11 cellular contexts compared by ENCODE assay signal in genomic region chr20:45944965-45945677, GRCh38. TPM values are rescaled to one million over a fixed set of nuclear protein-coding genes. Genes with fewer than 3 reads are reported as not detected.
DNase-seq lines count a peak whose midpoint lies in the region; ATAC-seq lines count a peak whose summit lies in the region.
"Had no signal": no experiment of that assay in that cellular context is flagged by ENCODE, and none has a peak within 500 bp of the region (broad histone marks: within the 10 kb centered on the region; RNA-seq: fewer than 3 reads in every experiment).

No MANE protein-coding gene starts in this region.

- H3K9me3 ChIP-seq in GM23248 (ENCODE audit: low read depth) (no peaks in the 10 kb centered on the region), adipocyte (ENCODE audit: control insufficient read depth, low read length) (no peaks in the 10 kb centered on the region)
- H3K9me3 ChIP-seq: tibial nerve had no signal

- H3K27ac ChIP-seq in GM23248 = peak overlapping the region; percentile 56

- H3K36me3 ChIP-seq in GM23248 (ENCODE audit: low read depth) (peaks cover 20% of the 10 kb centered on the region; the same call in 1 of the 2 replicates), adipocyte (ENCODE audit: control insufficient read depth, insufficient read depth, low read length, severe bottlenecking) (peaks cover 90% of the 10 kb centered on the region)

- H3F3A ChIP-seq in GM23248 (ENCODE audit: insufficient read depth) = peaks cover 27% of the 10 kb centered on the region; the same call in 1 of the 2 replicates

- H3K9me2 ChIP-seq in GM23248 (ENCODE audit: insufficient read depth) = no peaks in the 10 kb centered on the region

- in situ Hi-C loops in GM23248 (cut with MboI) = no loop called here

- H2AFZ ChIP-seq in GM23248 = no peak overlapping the region

- no peaks in the 10 kb centered on the region for H3K79me2 ChIP-seq in GM23248 (ENCODE audit: insufficient read depth)

- H3K9ac ChIP-seq in GM23248 (peak overlapping the region; percentile 42; the same call in 1 of the 2 replicates), adipocyte (ENCODE audit: low read length) (peak overlapping the region; percentile 57)

- H3K36me3 Mint-ChIP-seq in naive thymus-derived CD8-positive, alpha-beta T cell = peaks cover 3 to 70% (median 14%) of the 10 kb centered on the region in 3 donors

- H3K4me3 ChIP-seq in GM23248 = no peak overlapping the region
- no peak overlapping the region for H3K4me3 ChIP-seq in adipocyte (ENCODE audit: low read length)
- H3K4me3 ChIP-seq: tibial nerve had no signal

- DNase-seq in GM23248 = no peak
- DNase-seq in adipocyte (ENCODE audit: low read depth) = no peak
- no peak for DNase-seq in naive thymus-derived CD8-positive, alpha-beta T cell
- DNase-seq in 8988T = no peak
- no peak for DNase-seq in HuH-7 (ENCODE audit: low spot score)
- DNase-seq in epidermal melanocyte (ENCODE audit: insufficient read length, low spot score) = no peak
- DNase-seq: activated naive CD4-positive, alpha-beta T cell treated with anti-CD3 and anti-CD28 coated beads for 36 hours; effector memory CD4-positive, alpha-beta T cell; KG1; NCI-H1930 had no signal

- 88 to 90% methylated on average over 19 of the region's 19 CpGs for WGBS in GM23248 (ENCODE audit: low coverage in 1 of 2, low lambda C conversion rate in 2 of 2, missing lambda C conversion rate in 2 of 2), 2 experiments

- H3K4me3 Mint-ChIP-seq in naive thymus-derived CD8-positive, alpha-beta T cell = no peak overlapping the region
- H3K4me3 Mint-ChIP-seq: activated naive CD4-positive, alpha-beta T cell treated with anti-CD3 and anti-CD28 coated beads for 36 hours had no signal

- no peaks in the 10 kb centered on the region for H3K9me3 Mint-ChIP-seq in naive thymus-derived CD8-positive, alpha-beta T cell
- H3K9me3 Mint-ChIP-seq: activated naive CD4-positive, alpha-beta T cell treated with anti-CD3 and anti-CD28 coated beads for 36 hours had no signal

- H3K4me1 Mint-ChIP-seq in naive thymus-derived CD8-positive, alpha-beta T cell = peaks cover 0 to 28% (median 2%) of the 10 kb centered on the region in 4 donors

- ATAC-seq in naive thymus-derived CD8-positive, alpha-beta T cell = no peak

- H4K20me1 ChIP-seq in GM23248 (ENCODE audit: insufficient read depth) = no peaks in the 10 kb centered on the region

- H3K4me1 ChIP-seq in GM23248 (ENCODE audit: insufficient read depth) (peaks cover 13% of the 10 kb centered on the region; the same call in 1 of the 2 replicates), adipocyte (ENCODE audit: control insufficient read depth, insufficient read depth, low read length) (peaks cover 33% of the 10 kb centered on the region)

- H3K4me2 ChIP-seq in GM23248 (ENCODE audit: unreplicated experiment) = no peak overlapping the region

- H3K27ac Mint-ChIP-seq in naive thymus-derived CD8-positive, alpha-beta T cell = peak overlapping the region in 8 of 10 donors; percentile 4 to 81 (median 42)

- H3K27me3 ChIP-seq in GM23248 (replicated peaks; ENCODE audit: insufficient read depth) (no peaks in the 10 kb centered on the region), adipocyte (replicated peaks; ENCODE audit: control insufficient read depth, insufficient read depth, low read length) (no peaks in the 10 kb centered on the region)
- H3K27me3 ChIP-seq: tibial nerve had no signal

- POLR2A ChIA-PET in naive thymus-derived CD8-positive, alpha-beta T cell (lab: Charles Lee) = interaction anchor here (1.7 to 13.1 kb wide), 3 partner anchors 8 to 64 kb away, joined by 4 to 138 read pairs (median 6); partner anchors contain the start of genes PCIF1, ZNF335 and ZSWIM1

- H3K27me3 Mint-ChIP-seq in naive thymus-derived CD8-positive, alpha-beta T cell = no peaks in the 10 kb centered on the region

RNA-seq across cellular contexts. Expression of gene PCIF1, which starts 10.6 kb away (rescaled TPM):
- 4.2 and 5.3 TPM in 2 replicates for total RNA-seq in GM23248 (2014; rRNA removed; shearing (Covaris generic))
- polyA plus RNA-seq in GM23248 (2016; fragmentation: Nextera tagmentation; extraction: Ambion mirVana) = 23.8 and 24.3 TPM in 2 replicates
- 10 to 100 TPM; 77.7 to 83.3 TPM for total RNA-seq in naive thymus-derived CD8-positive, alpha-beta T cell
- 10 to 100 TPM; 60.8 to 94.2 (median 78.7) TPM for polyA plus RNA-seq in naive thymus-derived CD8-positive, alpha-beta T cell

RNA-seq across cellular contexts. Expression of gene ZNF335, which starts 26.9 kb away (rescaled TPM):
- 10.8 and 12.6 TPM in 2 replicates for total RNA-seq in GM23248 (2014; rRNA removed; shearing (Covaris generic))
- 6.0 and 6.9 TPM in 2 replicates for polyA plus RNA-seq in GM23248 (2016; fragmentation: Nextera tagmentation; extraction: Ambion mirVana)
- total RNA-seq in naive thymus-derived CD8-positive, alpha-beta T cell = 10 to 100 TPM; 53.1 to 56.2 TPM
- 10 to 100 TPM in 1 of 3 donors, 1 to 10 TPM in 2; 6.4 to 13.2 (median 7.8) TPM for polyA plus RNA-seq in naive thymus-derived CD8-positive, alpha-beta T cell

RNA-seq across cellular contexts. Expression of gene PLTP, which starts 33.2 kb away (rescaled TPM):
- total RNA-seq in GM23248 (2014; rRNA removed; shearing (Covaris generic)) = 14.5 and 22.6 TPM in 2 replicates
- 24.4 and 25.7 TPM in 2 replicates for polyA plus RNA-seq in GM23248 (2016; fragmentation: Nextera tagmentation; extraction: Ambion mirVana)
- under 1 TPM in 1 of 2 experiments, not detected in 1; 0.27 TPM for total RNA-seq in naive thymus-derived CD8-positive, alpha-beta T cell
- 1 to 10 TPM in 1 of 3 donors, under 1 TPM in 2; 0.18 to 2.2 (median 0.68) TPM for polyA plus RNA-seq in naive thymus-derived CD8-positive, alpha-beta T cell

RNA-seq across cellular contexts. Expression of gene CTSA, which starts 54.0 kb away (rescaled TPM):
- total RNA-seq in GM23248 (2014; rRNA removed; shearing (Covaris generic)) = 154 and 176 TPM in 2 replicates
- polyA plus RNA-seq in GM23248 (2016; fragmentation: Nextera tagmentation; extraction: Ambion mirVana) = 303 and 321 TPM in 2 replicates
- total RNA-seq in naive thymus-derived CD8-positive, alpha-beta T cell = 10 to 100 TPM; 79.1 to 82.7 TPM
- 100 to 1,000 TPM in 1 of 3 donors, 10 to 100 TPM in 2; 79.5 to 128 (median 90.5) TPM for polyA plus RNA-seq in naive thymus-derived CD8-positive, alpha-beta T cell

RNA-seq across cellular contexts. Expression of gene NEURL2, which starts 54.1 kb away (rescaled TPM):
- 4.3 and 8.3 TPM in 2 replicates for total RNA-seq in GM23248 (2014; rRNA removed; shearing (Covaris generic))
- polyA plus RNA-seq in GM23248 (2016; fragmentation: Nextera tagmentation; extraction: Ambion mirVana) = 1.4 and 2.1 TPM in 2 replicates
- 1 to 10 TPM; 5.0 to 5.9 TPM for total RNA-seq in naive thymus-derived CD8-positive, alpha-beta T cell
- 1 to 10 TPM in 2 of 3 donors, under 1 TPM in 1; 0.53 to 2.2 (median 1.8) TPM for polyA plus RNA-seq in naive thymus-derived CD8-positive, alpha-beta T cell

Comparison
In these comparisons a context has a peak if more than half of its experiments do, and no peak if none do; other contexts are left out.
1. RNA of gene PCIF1, which starts 10.6 kb away (total RNA-seq): 77.7 to 83.3 TPM in naive thymus-derived CD8-positive, alpha-beta T cell; 4.2 to 5.3 TPM in GM23248; every median in the first group is over 10 times any median in the second.
2. RNA of gene PLTP, which starts 33.2 kb away (total RNA-seq): 14.5 to 22.6 TPM in GM23248; 0.27 TPM in naive thymus-derived CD8-positive, alpha-beta T cell; every median in the first group is over 10 times any median in the second.